In the genomic region with DNA sequence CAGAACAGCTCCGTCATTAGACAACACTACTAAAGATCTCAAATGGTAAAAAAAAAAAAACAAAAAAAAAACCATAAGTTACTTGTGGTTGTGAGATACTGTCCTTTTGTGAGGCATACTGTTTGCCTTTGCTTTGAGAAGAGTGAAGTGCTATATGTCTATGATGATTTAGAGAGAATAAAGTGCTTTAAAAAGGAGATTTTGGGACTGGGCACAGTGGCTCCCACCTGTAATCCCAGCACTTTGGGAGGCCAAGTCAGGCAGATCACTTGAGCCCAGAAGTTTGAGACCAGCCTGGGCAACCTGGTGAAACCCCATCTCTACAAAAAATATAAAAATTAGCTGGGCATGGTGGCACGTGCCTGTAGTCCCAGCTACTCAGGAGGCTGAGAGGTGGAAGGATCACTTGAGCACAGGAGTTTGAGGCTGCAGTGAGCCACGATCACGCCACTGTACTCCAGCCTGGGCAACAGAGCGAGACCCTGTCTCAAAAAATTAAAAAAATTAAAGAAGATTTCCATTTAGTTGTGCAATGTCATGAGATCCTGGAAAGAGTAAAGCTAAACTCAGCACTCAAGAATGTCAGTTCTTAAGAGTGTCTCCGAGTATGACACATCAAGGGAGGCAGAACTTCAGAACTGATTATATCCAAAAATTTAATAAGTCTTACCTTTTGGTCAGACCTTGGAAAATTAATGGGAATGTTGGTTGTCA, we compare ENCODE assay signal across 14 cellular contexts.
DNase-seq lines count a peak whose midpoint lies in the region; TF ChIP-seq lines count a peak whose summit lies in the region.
"Had no signal": no experiment of that assay in that cellular context is flagged by ENCODE, and none has a peak within 500 bp of the region (broad histone marks: within the 10 kb centered on the region; RNA-seq: fewer than 3 reads in every experiment).

No MANE protein-coding gene starts in this region.

- H3K4me1 ChIP-seq in SK-N-SH (ENCODE audit: control insufficient read depth in 1 of 2, insufficient read depth in 2 of 2, low read depth in 1 of 2, low read length in 1 of 2) (peaks cover under 1 to 6% of the 10 kb centered on the region in 2 experiments; a peak in 2 of 4 replicates), osteoblast (ENCODE audit: insufficient read depth, low read length) (peaks cover 12% of the 10 kb centered on the region)

- peak overlapping the region in 1 of 2 experiments; percentile 15; a peak in 1 of 4 replicates for H3K27ac ChIP-seq in SK-N-SH (ENCODE audit: low read depth in 2 of 2, low read length in 1 of 2)
- H3K27ac ChIP-seq in osteoblast (ENCODE audit: low read depth, low read length) = no peak overlapping the region
- no peak overlapping the region for H3K27ac ChIP-seq in WERI-Rb-1
- no peak overlapping the region for H3K27ac ChIP-seq in coronary artery

- H3K79me2 ChIP-seq in SK-N-SH (ENCODE audit: insufficient read depth) (no peaks in the 10 kb centered on the region), osteoblast (ENCODE audit: insufficient read depth, low read length) (no peaks in the 10 kb centered on the region)

- TF ChIP-seq CTCF in SK-N-SH (IDR thresholded peaks at IDR 0.05) (no peak), osteoblast (IDR thresholded peaks at IDR 0.05; ENCODE audit: extremely low read depth, low read depth, low read length) (no peak), WERI-Rb-1 (IDR thresholded peaks at IDR 0.05; ENCODE audit: low read depth, low read length) (no peak), coronary artery (IDR thresholded peaks at IDR 0.05) (no peak)

- CTCF ChIA-PET in SK-N-SH (lab: Yijun Ruan, JAX) = interaction anchor here (0.7 kb wide), 1 partner anchor 20 kb away, joined by 3 read pairs; no protein-coding TSS in a partner anchor

- 69% methylated on average over 6 of the region's 6 CpGs for WGBS in SK-N-SH (ENCODE audit: low lambda C conversion rate)

- H3K36me3 ChIP-seq in SK-N-SH (replicated peaks in 1 of 2; ENCODE audit: control insufficient read depth in 1 of 2, insufficient read depth in 2 of 2, low read length in 1 of 2) (no peaks in the 10 kb centered on the region), osteoblast (ENCODE audit: insufficient read depth, low read length) (no peaks in the 10 kb centered on the region), WERI-Rb-1 (no peaks in the 10 kb centered on the region)

- H3K9me3 ChIP-seq in SK-N-SH (no peaks in the 10 kb centered on the region), osteoblast (ENCODE audit: low read depth, low read length) (no peaks in the 10 kb centered on the region), WERI-Rb-1 (ENCODE audit: severe bottlenecking) (no peaks in the 10 kb centered on the region)

- H3K9ac ChIP-seq in SK-N-SH = no peak overlapping the region

- H3K27me3 ChIP-seq in SK-N-SH (ENCODE audit: insufficient read depth) = no peaks in the 10 kb centered on the region
- no peaks in the 10 kb centered on the region for H3K27me3 ChIP-seq in osteoblast (ENCODE audit: insufficient read depth, low read length)
- no peaks in the 10 kb centered on the region for H3K27me3 ChIP-seq in WERI-Rb-1 (ENCODE audit: insufficient read depth, low read depth, severe bottlenecking)

- no peaks in the 10 kb centered on the region for H3K9me2 ChIP-seq in SK-N-SH

- H3K4me2 ChIP-seq in SK-N-SH (no peak overlapping the region), osteoblast (ENCODE audit: insufficient read depth, low read length) (peak overlapping the region; percentile 30)

- H2AFZ ChIP-seq in SK-N-SH (ENCODE audit: low read depth) (no peak overlapping the region; the same call in 1 of the 2 replicates), osteoblast (ENCODE audit: low read length) (no peak overlapping the region)

- POLR2A ChIA-PET in SK-N-SH (lab: Yijun Ruan, JAX) = no interaction called here

- TF ChIP-seq EP300 in SK-N-SH (IDR thresholded peaks at IDR 0.05; ENCODE audit: borderline replicate concordance in 1 of 2, low read depth in 1 of 2, low read length in 1 of 2) = no peak

- DNase-seq in EL = peak; percentile 44
- DNase-seq in SK-N-SH = no peak
- peak; percentile 20 for DNase-seq in fibroblast of gingiva (ENCODE audit: low read depth)
- DNase-seq in osteoblast (ENCODE audit: insufficient read length, low spot score, missing footprints) = no peak
- no peak for DNase-seq in stimulated activated CD4-positive, alpha-beta T cell treated with anti-CD3 and anti-CD28 coated beads, Interleukin-2, amount 100 ng/mL, for 48 hours
- DNase-seq in WERI-Rb-1 = no peak
- no peak for DNase-seq in coronary artery (ENCODE audit: low spot score)
- DNase-seq in nucleus accumbens (lab: John Stamatoyannopoulos, UW) = no peak
- DNase-seq: activated CD8-positive, alpha-beta memory T cell treated with anti-CD3 and anti-CD28 coated beads, Interleukin-2, amount 50 U/mL, for 4 hours; CD8-positive, alpha-beta T cell; left ventricle myocardium superior; NCI-H1417 treated with DMSO at 0.1 percent for 48 hours; NCI-H524 treated with DMSO at 0.1 percent for 48 hours; T-helper 2 cell had no signal

- TF ChIP-seq RAD21 in SK-N-SH (IDR thresholded peaks at IDR 0.05; ENCODE audit: low read length) = no peak

- no peak overlapping the region for H3K4me3 ChIP-seq in SK-N-SH (ENCODE audit: low read depth in 2 of 2, low read length in 1 of 2)
- H3K4me3 ChIP-seq in osteoblast (ENCODE audit: insufficient read depth, low read length) = no peak overlapping the region
- H3K4me3 ChIP-seq in WERI-Rb-1 (ENCODE audit: low read depth, low read length) = no peak overlapping the region
- no peak overlapping the region for H3K4me3 ChIP-seq in coronary artery

- peaks cover 5% of the 10 kb centered on the region for H3F3A ChIP-seq in SK-N-SH (replicated peaks; ENCODE audit: insufficient read depth)

- H4K20me1 ChIP-seq in SK-N-SH (ENCODE audit: insufficient read depth) (no peaks in the 10 kb centered on the region), osteoblast (ENCODE audit: insufficient read depth, low read length) (no peaks in the 10 kb centered on the region)

TF ChIP-seq in SK-N-SH, 30 proteins besides CTCF, POLR2A, EP300 and RAD21:
- TF ChIP-seq POLR2AphosphoS5 (IDR thresholded peaks at IDR 0.05; ENCODE audit: low read depth, low read length) (no peak), MXI1 (IDR thresholded peaks at IDR 0.05; ENCODE audit: low read depth, low read length) (no peak), JUND (IDR thresholded peaks at IDR 0.05) (0 out of 2 replicates have a peak, but pooled peaks have one; percentile 24), FOSL2 (IDR thresholded peaks at IDR 0.05; ENCODE audit: borderline replicate concordance, low read depth) (no peak), TAF1 (IDR thresholded peaks at IDR 0.05; ENCODE audit: borderline replicate concordance, low read depth, low read length) (no peak)
- TF ChIP-seq, protein P1, sequence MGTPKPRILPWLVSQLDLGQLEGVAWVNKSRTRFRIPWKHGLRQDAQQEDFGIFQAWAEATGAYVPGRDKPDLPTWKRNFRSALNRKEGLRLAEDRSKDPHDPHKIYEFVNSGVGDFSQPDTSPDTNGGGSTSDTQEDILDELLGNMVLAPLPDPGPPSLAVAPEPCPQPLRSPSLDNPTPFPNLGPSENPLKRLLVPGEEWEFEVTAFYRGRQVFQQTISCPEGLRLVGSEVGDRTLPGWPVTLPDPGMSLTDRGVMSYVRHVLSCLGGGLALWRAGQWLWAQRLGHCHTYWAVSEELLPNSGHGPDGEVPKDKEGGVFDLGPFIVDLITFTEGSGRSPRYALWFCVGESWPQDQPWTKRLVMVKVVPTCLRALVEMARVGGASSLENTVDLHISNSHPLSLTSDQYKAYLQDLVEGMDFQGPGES (IDR thresholded peaks at IDR 0.05; ENCODE audit: low read depth, low read length) = no peak
- TF ChIP-seq, protein P2, sequence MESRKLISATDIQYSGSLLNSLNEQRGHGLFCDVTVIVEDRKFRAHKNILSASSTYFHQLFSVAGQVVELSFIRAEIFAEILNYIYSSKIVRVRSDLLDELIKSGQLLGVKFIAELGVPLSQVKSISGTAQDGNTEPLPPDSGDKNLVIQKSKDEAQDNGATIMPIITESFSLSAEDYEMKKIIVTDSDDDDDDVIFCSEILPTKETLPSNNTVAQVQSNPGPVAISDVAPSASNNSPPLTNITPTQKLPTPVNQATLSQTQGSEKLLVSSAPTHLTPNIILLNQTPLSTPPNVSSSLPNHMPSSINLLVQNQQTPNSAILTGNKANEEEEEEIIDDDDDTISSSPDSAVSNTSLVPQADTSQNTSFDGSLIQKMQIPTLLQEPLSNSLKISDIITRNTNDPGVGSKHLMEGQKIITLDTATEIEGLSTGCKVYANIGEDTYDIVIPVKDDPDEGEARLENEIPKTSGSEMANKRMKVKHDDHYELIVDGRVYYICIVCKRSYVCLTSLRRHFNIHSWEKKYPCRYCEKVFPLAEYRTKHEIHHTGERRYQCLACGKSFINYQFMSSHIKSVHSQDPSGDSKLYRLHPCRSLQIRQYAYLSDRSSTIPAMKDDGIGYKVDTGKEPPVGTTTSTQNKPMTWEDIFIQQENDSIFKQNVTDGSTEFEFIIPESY (IDR thresholded peaks at IDR 0.05; ENCODE audit: borderline replicate concordance, low read depth) = no peak
- TF ChIP-seq, protein P3, sequence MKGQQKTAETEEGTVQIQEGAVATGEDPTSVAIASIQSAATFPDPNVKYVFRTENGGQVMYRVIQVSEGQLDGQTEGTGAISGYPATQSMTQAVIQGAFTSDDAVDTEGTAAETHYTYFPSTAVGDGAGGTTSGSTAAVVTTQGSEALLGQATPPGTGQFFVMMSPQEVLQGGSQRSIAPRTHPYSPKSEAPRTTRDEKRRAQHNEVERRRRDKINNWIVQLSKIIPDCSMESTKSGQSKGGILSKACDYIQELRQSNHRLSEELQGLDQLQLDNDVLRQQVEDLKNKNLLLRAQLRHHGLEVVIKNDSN (IDR thresholded peaks at IDR 0.05; ENCODE audit: borderline replicate concordance, low read depth) = no peak
- TF ChIP-seq, protein P4, sequence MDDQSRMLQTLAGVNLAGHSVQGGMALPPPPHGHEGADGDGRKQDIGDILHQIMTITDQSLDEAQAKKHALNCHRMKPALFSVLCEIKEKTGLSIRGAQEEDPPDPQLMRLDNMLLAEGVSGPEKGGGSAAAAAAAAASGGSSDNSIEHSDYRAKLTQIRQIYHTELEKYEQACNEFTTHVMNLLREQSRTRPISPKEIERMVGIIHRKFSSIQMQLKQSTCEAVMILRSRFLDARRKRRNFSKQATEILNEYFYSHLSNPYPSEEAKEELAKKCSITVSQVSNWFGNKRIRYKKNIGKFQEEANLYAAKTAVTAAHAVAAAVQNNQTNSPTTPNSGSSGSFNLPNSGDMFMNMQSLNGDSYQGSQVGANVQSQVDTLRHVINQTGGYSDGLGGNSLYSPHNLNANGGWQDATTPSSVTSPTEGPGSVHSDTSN (IDR thresholded peaks at IDR 0.05) = 0 out of 2 replicates have a peak, but pooled peaks have one; percentile 31
TF ChIP-seq in SK-N-SH: peak in this region for 2.

Comparison
In these comparisons a context has a peak if more than half of its experiments do, and no peak if none do; other contexts are left out.
1. DNase-seq: peak in EL (single experiment) and fibroblast of gingiva (single experiment); none in SK-N-SH (single experiment), osteoblast (single experiment), stimulated activated CD4-positive, alpha-beta T cell treated with anti-CD3 and anti-CD28 coated beads, Interleukin-2, amount 100 ng/mL, for 48 hours (0 of 2), WERI-Rb-1 (single experiment), coronary artery (single experiment) and nucleus accumbens (0 of 56).